In genomic region chr3:53140575-53141467, GRCh38 we compare ENCODE assay signal across 8 cellular contexts. TPM values are rescaled to one million over a fixed set of nuclear protein-coding genes. Genes with fewer than 3 reads are reported as not detected.
DNase-seq lines count a peak whose midpoint lies in the region; ATAC-seq and TF ChIP-seq lines count a peak whose summit lies in the region.

No MANE protein-coding gene starts in this region.

- H3K27ac ChIP-seq in right atrium auricular region = no peak overlapping the region
- peak overlapping the region in 1 of 10 donors; percentile 31 for H3K27ac ChIP-seq in heart right ventricle
- H3K27ac ChIP-seq in upper lobe of right lung = no peak overlapping the region
- no peak overlapping the region for H3K27ac ChIP-seq in WERI-Rb-1

- peak; percentile 15 for ATAC-seq in Right ventricle myocardium inferior
- ATAC-seq in heart right ventricle = peak in 6 of 8 donors; percentile 8 to 62 (median 35)
- ATAC-seq in upper lobe of right lung = peak; percentile 57

- DNase-seq in Right ventricle myocardium inferior (ENCODE audit: missing footprints) = no peak
- no peak for DNase-seq in right atrium auricular region (ENCODE audit: low spot score)
- DNase-seq in SIG-M5 (lab: John Stamatoyannopoulos, UW) = peak; percentile 75
- no peak for DNase-seq in heart right ventricle
- DNase-seq in upper lobe of right lung = peak; percentile 27
- DNase-seq in WERI-Rb-1 = no peak
- no peak for DNase-seq in stimulated activated CD4-positive, alpha-beta T cell treated with anti-CD3 and anti-CD28 coated beads, Interleukin-4, amount 100 ng/mL, for 1 hour
- DNase-seq in activated naive CD4-positive, alpha-beta T cell treated with anti-CD3 and anti-CD28 coated beads, Interleukin-2, amount 50 U/mL, for 16 hours = no peak

- intact Hi-C loops in Right ventricle myocardium inferior (cut with DNase I) = no loop called here
- intact Hi-C loops in heart right ventricle (cut with DNase I) = loop anchor here in 1 of 10 donors (5.0 kb wide), 1 partner anchor 36 kb away; no protein-coding TSS in a partner anchor
- intact Hi-C loops in upper lobe of right lung (cut with DNase I) = no loop called here

- no peaks in the 10 kb centered on the region for H3K27me3 ChIP-seq in right atrium auricular region
- H3K27me3 ChIP-seq in heart right ventricle = no peaks in the 10 kb centered on the region
- no peaks in the 10 kb centered on the region for H3K27me3 ChIP-seq in upper lobe of right lung
- H3K27me3 ChIP-seq in WERI-Rb-1 (ENCODE audit: insufficient read depth, low read depth, severe bottlenecking) = no peaks in the 10 kb centered on the region

- H3K9me3 ChIP-seq in right atrium auricular region = no peaks in the 10 kb centered on the region
- no peaks in the 10 kb centered on the region for H3K9me3 ChIP-seq in heart right ventricle
- no peaks in the 10 kb centered on the region for H3K9me3 ChIP-seq in upper lobe of right lung
- H3K9me3 ChIP-seq in WERI-Rb-1 (ENCODE audit: severe bottlenecking) = no peaks in the 10 kb centered on the region

- 76 to 77% methylated on average over 5 of the region's 5 CpGs for WGBS in heart right ventricle, 2 donors

- H3K4me1 ChIP-seq in right atrium auricular region (peaks cover 0 to 20% of the 10 kb centered on the region in 2 donors), heart right ventricle (peaks cover 0 to 41% (median 10%) of the 10 kb centered on the region in 9 donors), upper lobe of right lung (peaks cover 13% of the 10 kb centered on the region)

- TF ChIP-seq CTCF in right atrium auricular region (IDR thresholded peaks at IDR 0.05) (no peak), heart right ventricle (IDR thresholded peaks at IDR 0.05) (no peak), upper lobe of right lung (IDR thresholded peaks at IDR 0.05) (no peak), WERI-Rb-1 (IDR thresholded peaks at IDR 0.05; ENCODE audit: low read depth, low read length) (no peak)

- no peak overlapping the region for H3K4me3 ChIP-seq in right atrium auricular region
- no peak overlapping the region for H3K4me3 ChIP-seq in heart right ventricle
- H3K4me3 ChIP-seq in upper lobe of right lung = no peak overlapping the region
- H3K4me3 ChIP-seq in WERI-Rb-1 (ENCODE audit: low read depth, low read length) = no peak overlapping the region

- H3K36me3 ChIP-seq in right atrium auricular region = no peaks in the 10 kb centered on the region
- no peaks in the 10 kb centered on the region for H3K36me3 ChIP-seq in heart right ventricle
- no peaks in the 10 kb centered on the region for H3K36me3 ChIP-seq in upper lobe of right lung
- no peaks in the 10 kb centered on the region for H3K36me3 ChIP-seq in WERI-Rb-1

RNA-seq across cellular contexts. Expression of gene RFT1, which starts 10.6 kb away (rescaled TPM):
- total RNA-seq in Right ventricle myocardium inferior = 11.0 TPM
- 1 to 10 TPM; 6.2 to 6.8 TPM for total RNA-seq in right atrium auricular region
- total RNA-seq in heart right ventricle = 10 to 100 TPM in 4 of 10 donors, 1 to 10 TPM in 6; 5.7 to 13.1 (median 9.5) TPM
- polyA plus RNA-seq in heart right ventricle = 1 to 10 TPM; 4.6 to 8.2 TPM
- 20.6 TPM for total RNA-seq in upper lobe of right lung

RNA-seq across cellular contexts. Expression of gene PRKCD, which starts 20.2 kb away (rescaled TPM):
- 16.9 TPM for total RNA-seq in Right ventricle myocardium inferior
- total RNA-seq in right atrium auricular region = 10 to 100 TPM; 11.1 to 14.8 TPM
- 10 to 100 TPM in 4 of 10 donors, 1 to 10 TPM in 6; 6.6 to 28.3 (median 7.7) TPM for total RNA-seq in heart right ventricle
- polyA plus RNA-seq in heart right ventricle = 10 to 100 TPM in 1 of 2 donors, 1 to 10 TPM in 1; 8.6 to 11.5 TPM
- 78.4 TPM for total RNA-seq in upper lobe of right lung

Comparison
In these comparisons a context has a peak if more than half of its experiments do, and no peak if none do; other contexts are left out.
1. DNase-seq: peak in SIG-M5 (single experiment) and upper lobe of right lung (single experiment); none in Right ventricle myocardium inferior (single experiment), right atrium auricular region (single experiment), heart right ventricle (0 of 2), WERI-Rb-1 (single experiment), stimulated activated CD4-positive, alpha-beta T cell treated with anti-CD3 and anti-CD28 coated beads, Interleukin-4, amount 100 ng/mL, for 1 hour (single experiment) and activated naive CD4-positive, alpha-beta T cell treated with anti-CD3 and anti-CD28 coated beads, Interleukin-2, amount 50 U/mL, for 16 hours (single experiment).
2. Peak in every context shown above with its lines, with median percentiles within 50 percentile points of each other: ATAC-seq.